15 cellular contexts compared by ENCODE assay signal in genomic region chr20:36569847-36570429, GRCh38. TPM values are rescaled to one million over a fixed set of nuclear protein-coding genes. Genes with fewer than 3 reads are reported as not detected.
DNase-seq lines count a peak whose midpoint lies in the region; ATAC-seq and TF ChIP-seq lines count a peak whose summit lies in the region.
"Had no signal": no experiment of that assay in that cellular context is flagged by ENCODE, and none has a peak within 500 bp of the region (broad histone marks: within the 10 kb centered on the region; RNA-seq: fewer than 3 reads in every experiment).

No MANE protein-coding gene starts in this region.

- WGBS in stomach, 5 donors: 63 to 83% (median 79%) methylated on average over 7 of the region's 7 CpGs

- H3K36me3 ChIP-seq in MG63: no peaks in the 10 kb centered on the region
- no peaks in the 10 kb centered on the region for H3K36me3 ChIP-seq in brain microvascular endothelial cell (replicated peaks)
- peaks cover 0 to 6% (median 0%) of the 10 kb centered on the region in 3 experiments for H3K36me3 ChIP-seq in naive thymus-derived CD4-positive, alpha-beta T cell (ENCODE audit: control insufficient read depth in 2 of 3, insufficient read depth in 3 of 3, low read length in 3 of 3)
- H3K36me3 ChIP-seq in WERI-Rb-1: no peaks in the 10 kb centered on the region
- H3K36me3 ChIP-seq in stomach: no peaks in the 10 kb centered on the region

- peak overlapping the region; percentile 10 to 99 (median 72) for H3K27ac Mint-ChIP-seq in naive thymus-derived CD4-positive, alpha-beta T cell

- CTCF ChIA-PET in naive thymus-derived CD4-positive, alpha-beta T cell (lab: Charles Lee): no interaction called here

- in situ Hi-C loops in brain microvascular endothelial cell (cut with HindIII; ENCODE audit: low pct_ligation_motif_present, low sequenced_read_pairs): no loop called here

- DNase-seq in ELF-1 (ENCODE audit: low read depth, low spot score): peak; percentile 59
- DNase-seq in MG63: peak; percentile 79
- peak; percentile 52 for DNase-seq in brain microvascular endothelial cell
- no peak for DNase-seq in naive thymus-derived CD4-positive, alpha-beta T cell
- DNase-seq in iPS-NIHi11 (ENCODE audit: low spot score): no peak
- DNase-seq in superior temporal gyrus (ENCODE audit: extremely low spot score): no peak
- DNase-seq in WERI-Rb-1: no peak
- no peak for DNase-seq in stomach
- DNase-seq: activated CD4-positive, alpha-beta T cell treated with anti-CD3 and anti-CD28 coated beads, Interleukin-2, amount 50 U/mL, for 1 hour; activated naive CD4-positive, alpha-beta T cell treated with Interleukin-2 at 50 U/mL for 16 hours; NCI-H1417; NCI-H526; stimulated activated CD4-positive, alpha-beta T cell treated with anti-CD3 and anti-CD28 coated beads, Interleukin-4, amount 100 ng/mL, for 24 hours had no signal

- H3K4me1 Mint-ChIP-seq in naive thymus-derived CD4-positive, alpha-beta T cell: peaks cover 16 to 24% (median 22%) of the 10 kb centered on the region in 7 donors

- no peak for TF ChIP-seq EP300 in stomach (IDR thresholded peaks at IDR 0.05)

- intact Hi-C loops in naive thymus-derived CD4-positive, alpha-beta T cell (cut with micrococcal nuclease): loop anchor here in 1 of 2 donors (10.0 kb wide), 1 partner anchor 1475 kb away; the partner anchor contains the start of gene TRPC4AP
- intact Hi-C loops in stomach (cut with DNase I; ENCODE audit: low total_unique reads): no loop called here

- H3K27ac ChIP-seq in brain microvascular endothelial cell (no peak overlapping the region), WERI-Rb-1 (no peak overlapping the region), stomach (no peak overlapping the region)
- no peak overlapping the region for H3K27ac ChIP-seq in naive thymus-derived CD4-positive, alpha-beta T cell (ENCODE audit: low read depth, low read length)
- H3K27ac ChIP-seq: SJSA1 had no signal

- H3K27me3 Mint-ChIP-seq in naive thymus-derived CD4-positive, alpha-beta T cell: no peaks in the 10 kb centered on the region

- ATAC-seq in naive thymus-derived CD4-positive, alpha-beta T cell: no peak

- H3K4me3 Mint-ChIP-seq in naive thymus-derived CD4-positive, alpha-beta T cell: no peak overlapping the region

- peaks cover 7% of the 10 kb centered on the region; the same call in 1 of the 2 replicates for H3K9me3 ChIP-seq in MG63
- H3K9me3 ChIP-seq in naive thymus-derived CD4-positive, alpha-beta T cell (ENCODE audit: control insufficient read depth in 2 of 3, low read length in 3 of 3): no peaks in the 10 kb centered on the region
- H3K9me3 ChIP-seq in WERI-Rb-1 (ENCODE audit: severe bottlenecking): peaks cover 2% of the 10 kb centered on the region
- H3K9me3 ChIP-seq in stomach: peaks cover 0 to 10% (median 2%) of the 10 kb centered on the region in 4 donors
- H3K9me3 ChIP-seq: SJSA1 had no signal

- H3K27me3 ChIP-seq in MG63: no peaks in the 10 kb centered on the region
- no peaks in the 10 kb centered on the region for H3K27me3 ChIP-seq in brain microvascular endothelial cell (replicated peaks)
- H3K27me3 ChIP-seq in naive thymus-derived CD4-positive, alpha-beta T cell (ENCODE audit: control insufficient read depth in 2 of 2, insufficient read depth in 2 of 2, low read length in 2 of 2): no peaks in the 10 kb centered on the region
- H3K27me3 ChIP-seq in WERI-Rb-1 (ENCODE audit: insufficient read depth, low read depth, severe bottlenecking): no peaks in the 10 kb centered on the region
- no peaks in the 10 kb centered on the region for H3K27me3 ChIP-seq in stomach
- H3K27me3 ChIP-seq: SJSA1 had no signal

- peaks cover 6 to 17% of the 10 kb centered on the region in 2 donors for H3K4me1 ChIP-seq in naive thymus-derived CD4-positive, alpha-beta T cell (ENCODE audit: control insufficient read depth in 2 of 2, insufficient read depth in 2 of 2, low read length in 2 of 2)
- H3K4me1 ChIP-seq in stomach: peaks cover 5 to 21% (median 15%) of the 10 kb centered on the region in 4 donors

- POLR2A ChIA-PET in naive thymus-derived CD4-positive, alpha-beta T cell (lab: Charles Lee): interaction anchor here (9.3 kb wide), 1 partner anchor 35 kb away, joined by 93 read pairs; the partner anchor contains the start of gene RAB5IF

- no peak for TF ChIP-seq POLR2A in stomach (IDR thresholded peaks at IDR 0.05)

- H3K4me3 ChIP-seq in MG63 (no peak overlapping the region), brain microvascular endothelial cell (ENCODE audit: low read depth, low read length) (no peak overlapping the region), WERI-Rb-1 (ENCODE audit: low read depth, low read length) (no peak overlapping the region), stomach (no peak overlapping the region)
- no peak overlapping the region for H3K4me3 ChIP-seq in naive thymus-derived CD4-positive, alpha-beta T cell (ENCODE audit: low read length)
- H3K4me3 ChIP-seq: lung, SJSA1 had no signal

- TF ChIP-seq CTCF in brain microvascular endothelial cell (IDR thresholded peaks at IDR 0.05; ENCODE audit: low read depth, low read length, missing control alignments) (peak; percentile 12), WERI-Rb-1 (IDR thresholded peaks at IDR 0.05; ENCODE audit: low read depth, low read length) (no peak), stomach (IDR thresholded peaks at IDR 0.05) (no peak)

- peaks cover 0 to 6% (median 2%) of the 10 kb centered on the region in 11 donors for H3K9me3 Mint-ChIP-seq in naive thymus-derived CD4-positive, alpha-beta T cell

- peaks cover 0 to 5% (median under 1%) of the 10 kb centered on the region in 5 donors for H3K36me3 Mint-ChIP-seq in naive thymus-derived CD4-positive, alpha-beta T cell

RNA-seq across cellular contexts. Expression of gene TGIF2, which starts 3.5 kb away (rescaled TPM):
- total RNA-seq in MG63 (2014; rRNA removed; shearing (Covaris generic); ENCODE audit: low replicate concordance): 16.3 and 18.5 TPM in 2 replicates
- 10 to 100 TPM; 35.6 to 44.3 (median 40.7) TPM for total RNA-seq in naive thymus-derived CD4-positive, alpha-beta T cell
- 10 to 100 TPM; 32.1 to 37.7 TPM for polyA plus RNA-seq in naive thymus-derived CD4-positive, alpha-beta T cell
- total RNA-seq in stomach: 10 to 100 TPM in 4 of 5 donors, not detected in 1; 14.9 to 24.6 (median 18.7) TPM
- polyA plus RNA-seq in stomach: 1 to 10 TPM; 4.6 to 5.2 (median 4.8) TPM

RNA-seq across cellular contexts. Expression of gene MYL9, which starts 28.6 kb away (rescaled TPM):
- total RNA-seq in MG63 (2014; rRNA removed; shearing (Covaris generic); ENCODE audit: low replicate concordance): 1.3 TPM in 1 of 2 replicates, not detected in the other
- total RNA-seq in naive thymus-derived CD4-positive, alpha-beta T cell: 1 to 10 TPM in 1 of 5 experiments, under 1 TPM in 2, not detected in 2; 0.29 to 2.4 (median 0.29) TPM
- not detected for polyA plus RNA-seq in naive thymus-derived CD4-positive, alpha-beta T cell
- 100 to 1,000 TPM in 4 of 5 donors, 10 to 100 TPM in 1; 33.0 to 738 (median 258) TPM for total RNA-seq in stomach
- polyA plus RNA-seq in stomach: 100 to 1,000 TPM; 101 to 941 (median 189) TPM

RNA-seq across cellular contexts. Expression of gene RAB5IF, which starts 35.6 kb away (rescaled TPM):
- total RNA-seq in MG63 (2014; rRNA removed; shearing (Covaris generic); ENCODE audit: low replicate concordance): 259 and 278 TPM in 2 replicates
- total RNA-seq in naive thymus-derived CD4-positive, alpha-beta T cell: 100 to 1,000 TPM in 1 of 5 experiments, 10 to 100 TPM in 4; 47.9 to 100 (median 53.1) TPM
- polyA plus RNA-seq in naive thymus-derived CD4-positive, alpha-beta T cell: 100 to 1,000 TPM; 104 to 153 TPM
- 100 to 1,000 TPM in 2 of 5 donors, 10 to 100 TPM in 3; 35.0 to 136 (median 96.4) TPM for total RNA-seq in stomach
- 100 to 1,000 TPM in 1 of 3 donors, 10 to 100 TPM in 2; 76.8 to 113 (median 84.6) TPM for polyA plus RNA-seq in stomach

Comparison
In these comparisons a context has a peak if more than half of its experiments do, and no peak if none do; other contexts are left out.
1. DNase-seq: peak in ELF-1 (single experiment), MG63 (single experiment) and brain microvascular endothelial cell (single experiment); none in naive thymus-derived CD4-positive, alpha-beta T cell (0 of 9), iPS-NIHi11 (single experiment), superior temporal gyrus (single experiment), WERI-Rb-1 (single experiment) and stomach (single experiment).
2. RNA of gene MYL9, which starts 28.6 kb away (total RNA-seq): 33.0 to 738 TPM in stomach; 1.3 TPM in MG63 and 0.29 to 2.4 TPM in naive thymus-derived CD4-positive, alpha-beta T cell; every median in the first group is over 10 times any median in the second.